Comparison of ENCODE assay signal across 19 cellular contexts in genomic region chr12:102421801-102422583, GRCh38. TPM values are rescaled to one million over a fixed set of nuclear protein-coding genes. Genes with fewer than 3 reads are reported as not detected.
DNase-seq lines count a peak whose midpoint lies in the region; ATAC-seq and TF ChIP-seq lines count a peak whose summit lies in the region.
"Had no signal": no experiment of that assay in that cellular context is flagged by ENCODE, and none has a peak within 500 bp of the region (broad histone marks: within the 10 kb centered on the region; RNA-seq: fewer than 3 reads in every experiment).

No MANE protein-coding gene starts in this region.

- peaks cover 5 to 6% of the 10 kb centered on the region in 2 donors for H3K9me3 Mint-ChIP-seq in effector memory CD8-positive, alpha-beta T cell
- no peaks in the 10 kb centered on the region for H3K9me3 Mint-ChIP-seq in progenitor cell of endocrine pancreas (ENCODE audit: low read depth)

- H3K27ac Mint-ChIP-seq in effector memory CD8-positive, alpha-beta T cell = peak overlapping the region in 1 of 2 donors; percentile 74
- H3K27ac Mint-ChIP-seq in progenitor cell of endocrine pancreas = no peak overlapping the region
- H3K27ac Mint-ChIP-seq: stimulated activated naive CD8-positive, alpha-beta T cell treated with anti-CD3 and anti-CD28 coated beads, Interleukin-15, Interleukin-2, amounts not matched to agents 100 ng/mL and 50 ng/mL, for 24 hours had no signal

- no peak overlapping the region for H3K4me3 ChIP-seq in GM12865 (ENCODE audit: low read depth, low read length)
- no peak overlapping the region for H3K4me3 ChIP-seq in SJSA1
- H3K4me3 ChIP-seq: colonic mucosa, PC-9, right atrium auricular region had no signal

- H3K36me3 ChIP-seq in SJSA1 = no peaks in the 10 kb centered on the region
- H3K36me3 ChIP-seq: colonic mucosa, right atrium auricular region had no signal

- DNase-seq in NCI-H510A treated with DMSO at 0.1 percent for 48 hours (lab: John Stamatoyannopoulos, UW) (peak; percentile 46), NCI-H510A (lab: John Stamatoyannopoulos, UW) (no peak), GM12865 (ENCODE audit: low read depth) (peak; percentile 39), SJSA1 (ENCODE audit: low read depth in 1 of 2, low spot score in 2 of 2) (peak in 1 of 2 experiments; percentile 32), progenitor cell of endocrine pancreas (ENCODE audit: low spot score, unreplicated experiment) (no peak), glomerular visceral epithelial cell (ENCODE audit: extremely low spot score) (no peak)
- no peak for DNase-seq in effector memory CD8-positive, alpha-beta T cell
- DNase-seq in stimulated activated CD4-positive, alpha-beta T cell treated with anti-CD3 and anti-CD28 coated beads, Interleukin-12 subunit alpha, Interleukin-12 subunit beta, amount 100 ng/mL, for 4 hours = no peak
- DNase-seq: colonic mucosa, H7, Kasumi-1, left ventricle myocardium superior, NCI-H524 treated with DMSO at 0.1 percent for 48 hours, nucleus accumbens, PC-9 had no signal

- ATAC-seq in effector memory CD8-positive, alpha-beta T cell (replicated peaks) = peak; percentile 81
- ATAC-seq: left ventricle myocardium superior, SK-N-SH treated with all-trans-retinoic acid at 6 μM for 48 hours had no signal

- TF ChIP-seq CTCF in GM12865 (IDR thresholded peaks at IDR 0.05; ENCODE audit: insufficient read depth, low read depth, low read length, missing control alignments) = no peak
- TF ChIP-seq CTCF in progenitor cell of endocrine pancreas (IDR thresholded peaks at IDR 0.05; ENCODE audit: unreplicated experiment) = no peak

- H3K4me1 ChIP-seq in SJSA1 (replicated peaks) = peaks cover 21% of the 10 kb centered on the region
- H3K4me1 ChIP-seq: colonic mucosa had no signal

- H3K4me3 Mint-ChIP-seq in effector memory CD8-positive, alpha-beta T cell = peak overlapping the region in 1 of 2 donors; percentile 46
- no peak overlapping the region for H3K4me3 Mint-ChIP-seq in progenitor cell of endocrine pancreas (ENCODE audit: low read depth)
- H3K4me3 Mint-ChIP-seq: stimulated activated naive CD8-positive, alpha-beta T cell treated with anti-CD3 and anti-CD28 coated beads, Interleukin-15, Interleukin-2, amounts not matched to agents 100 ng/mL and 50 ng/mL, for 24 hours had no signal

- no peaks in the 10 kb centered on the region; the same call in 1 of the 2 replicates for H3K9me3 ChIP-seq in SJSA1 (replicated peaks)
- H3K9me3 ChIP-seq: colonic mucosa, right atrium auricular region had no signal

- no peaks in the 10 kb centered on the region for H3K36me3 Mint-ChIP-seq in effector memory CD8-positive, alpha-beta T cell (ENCODE audit: insufficient read depth)
- H3K36me3 Mint-ChIP-seq in progenitor cell of endocrine pancreas (ENCODE audit: insufficient read depth) = no peaks in the 10 kb centered on the region

- peaks cover 0 to 7% of the 10 kb centered on the region in 2 donors for H3K4me1 Mint-ChIP-seq in effector memory CD8-positive, alpha-beta T cell (ENCODE audit: low read depth in 2 of 2)
- no peaks in the 10 kb centered on the region for H3K4me1 Mint-ChIP-seq in progenitor cell of endocrine pancreas (ENCODE audit: low read depth)

- H3K27me3 Mint-ChIP-seq in effector memory CD8-positive, alpha-beta T cell = no peaks in the 10 kb centered on the region
- H3K27me3 Mint-ChIP-seq in progenitor cell of endocrine pancreas = peaks cover 7% of the 10 kb centered on the region

- H3K27ac ChIP-seq in SJSA1 = peak overlapping the region; percentile 53
- H3K27ac ChIP-seq: C4-2B, colonic mucosa, PC-9, right atrium auricular region had no signal

- H3K27me3 ChIP-seq in SJSA1 (replicated peaks) = no peaks in the 10 kb centered on the region
- H3K27me3 ChIP-seq: colonic mucosa, right atrium auricular region had no signal

RNA-seq across cellular contexts. Expression of gene IGF1, which starts 58.4 kb away (rescaled TPM):
- 0.16 and 0.68 TPM in 2 replicates for total RNA-seq in SJSA1 (2014; rRNA removed; shearing (Covaris generic))
- total RNA-seq in progenitor cell of endocrine pancreas = 0.57 and 1.6 TPM in 2 replicates
- total RNA-seq: H7, PC-9 had no signal

Comparison
In these comparisons a context has a peak if more than half of its experiments do, and no peak if none do; other contexts are left out.
1. DNase-seq: peak in NCI-H510A treated with DMSO at 0.1 percent for 48 hours (single experiment) and GM12865 (single experiment); none in NCI-H510A (single experiment), effector memory CD8-positive, alpha-beta T cell (0 of 3), progenitor cell of endocrine pancreas (single experiment), stimulated activated CD4-positive, alpha-beta T cell treated with anti-CD3 and anti-CD28 coated beads, Interleukin-12 subunit alpha, Interleukin-12 subunit beta, amount 100 ng/mL, for 4 hours (single experiment) and glomerular visceral epithelial cell (single experiment).